Comparison of ENCODE assay signal across 14 cellular contexts in genomic region chr10:71245420-71246325, GRCh38. TPM values are rescaled to one million over a fixed set of nuclear protein-coding genes. Genes with fewer than 3 reads are reported as not detected.
DNase-seq lines count a peak whose midpoint lies in the region; ATAC-seq and TF ChIP-seq lines count a peak whose summit lies in the region.
"Had no signal": no experiment of that assay in that cellular context is flagged by ENCODE, and none has a peak within 500 bp of the region (broad histone marks: within the 10 kb centered on the region; RNA-seq: fewer than 3 reads in every experiment).

No MANE protein-coding gene starts in this region.

- peak overlapping the region; percentile 42 to 95 (median 86) for H3K27ac ChIP-seq in Peyer's patch
- peak overlapping the region; percentile 92 to 96 for H3K27ac ChIP-seq in mucosa of rectum (ENCODE audit: low read depth in 2 of 2, low read length in 2 of 2)
- peak overlapping the region; percentile 31 for H3K27ac ChIP-seq in thymus (ENCODE audit: low read depth)

- no peak overlapping the region for H3K4me3 Mint-ChIP-seq in dendritic cell treated with granulocyte-macrophage colony-stimulating factor and Interleukin-4, amounts not matched to agents 40 ng/mL and 50 ng/mL, for 4 days
- no peak overlapping the region for H3K4me3 Mint-ChIP-seq in activated T-helper 2 cell treated with anti-CD3 and anti-CD28 coated beads, Interferon-gamma antibody, Interleukin-2, Interleukin-4, amounts not matched to agents 10 μg/mL and 5 μg/mL and 100 μg/mL, durations not matched to agents 14 hours and 24 hours and 36 hours (ENCODE audit: low read depth)
- H3K4me3 Mint-ChIP-seq: activated B cell treated with CpG ODN at 0.5 μM for 24 hours, memory B cell had no signal

- H3K27me3 ChIP-seq in Peyer's patch = no peaks in the 10 kb centered on the region
- H3K27me3 ChIP-seq in mucosa of rectum (ENCODE audit: control insufficient read depth in 2 of 2, insufficient read depth in 2 of 2, low read length in 2 of 2) = no peaks in the 10 kb centered on the region
- H3K27me3 ChIP-seq in thymus (ENCODE audit: control insufficient read depth, insufficient read depth) = no peaks in the 10 kb centered on the region

- no peak overlapping the region for H3K4me3 ChIP-seq in Peyer's patch
- H3K4me3 ChIP-seq in mucosa of rectum (ENCODE audit: low read length in 2 of 2) = no peak overlapping the region
- H3K4me3 ChIP-seq in thymus (ENCODE audit: low read length) = no peak overlapping the region

- H3K27ac Mint-ChIP-seq in dendritic cell treated with granulocyte-macrophage colony-stimulating factor and Interleukin-4, amounts not matched to agents 40 ng/mL and 50 ng/mL, for 4 days = peak overlapping the region; percentile 48
- no peak overlapping the region for H3K27ac Mint-ChIP-seq in activated T-helper 2 cell treated with anti-CD3 and anti-CD28 coated beads, Interferon-gamma antibody, Interleukin-2, Interleukin-4, amounts not matched to agents 10 μg/mL and 5 μg/mL and 100 μg/mL, durations not matched to agents 14 hours and 24 hours and 36 hours
- H3K27ac Mint-ChIP-seq: activated B cell treated with CpG ODN at 0.5 μM for 24 hours, memory B cell had no signal

- no peaks in the 10 kb centered on the region for H3K36me3 ChIP-seq in Peyer's patch
- H3K36me3 ChIP-seq in mucosa of rectum (ENCODE audit: control insufficient read depth in 2 of 2, insufficient read depth in 2 of 2, low read length in 2 of 2) = no peaks in the 10 kb centered on the region
- no peaks in the 10 kb centered on the region for H3K36me3 ChIP-seq in thymus (ENCODE audit: control insufficient read depth, insufficient read depth)

- H3K4me1 ChIP-seq in Peyer's patch (peaks cover 0 to 75% (median 11%) of the 10 kb centered on the region in 4 donors), mucosa of rectum (ENCODE audit: control insufficient read depth in 2 of 2, insufficient read depth in 2 of 2, low read length in 2 of 2) (peaks cover 69 to 86% of the 10 kb centered on the region in 2 donors), thymus (ENCODE audit: control insufficient read depth, insufficient read depth, low read length) (no peaks in the 10 kb centered on the region)

- H3K9me3 ChIP-seq in Peyer's patch = no peaks in the 10 kb centered on the region
- no peaks in the 10 kb centered on the region for H3K9me3 ChIP-seq in mucosa of rectum (ENCODE audit: control insufficient read depth in 2 of 2, low read length in 2 of 2)
- no peaks in the 10 kb centered on the region for H3K9me3 ChIP-seq in thymus (ENCODE audit: control insufficient read depth)

- H3K9me3 Mint-ChIP-seq in dendritic cell treated with granulocyte-macrophage colony-stimulating factor and Interleukin-4, amounts not matched to agents 40 ng/mL and 50 ng/mL, for 4 days = no peaks in the 10 kb centered on the region
- H3K9me3 Mint-ChIP-seq in activated T-helper 2 cell treated with anti-CD3 and anti-CD28 coated beads, Interferon-gamma antibody, Interleukin-2, Interleukin-4, amounts not matched to agents 10 μg/mL and 5 μg/mL and 100 μg/mL, durations not matched to agents 14 hours and 24 hours and 36 hours = no peaks in the 10 kb centered on the region
- H3K9me3 Mint-ChIP-seq: activated B cell treated with CpG ODN at 0.5 μM for 24 hours, memory B cell had no signal

- ATAC-seq in GM19455 (IDR thresholded peaks at IDR 0.05; ENCODE audit: unreplicated experiment) = no peak

- 97% methylated on average over 21 of the region's 21 CpGs for WGBS in thymus

- TF ChIP-seq POLR2A in Peyer's patch (IDR thresholded peaks at IDR 0.05) = no peak

- TF ChIP-seq CTCF in Peyer's patch (IDR thresholded peaks at IDR 0.05) = no peak

- no peak for DNase-seq in Peyer's patch
- no peak for DNase-seq in activated T-helper 2 cell treated with anti-CD3 and anti-CD28 coated beads, Interferon-gamma antibody, Interleukin-2, Interleukin-4, amounts not matched to agents 10 μg/mL and 5 μg/mL and 100 μg/mL, durations not matched to agents 14 hours and 24 hours and 36 hours (ENCODE audit: low spot score)
- DNase-seq in SHP77 (lab: John Stamatoyannopoulos, UW) = no peak
- DNase-seq in OCI-M2 (lab: John Stamatoyannopoulos, UW; ENCODE audit: unreplicated experiment) = no peak
- DNase-seq: activated B cell treated with CpG ODN at 0.5 μM for 24 hours; activated CD8-positive, alpha-beta memory T cell treated with anti-CD3 and anti-CD28 coated beads, Interleukin-2, amount 50 U/mL, for 4 hours; Karpas-422; NCI-H1694 treated with DMSO at 0.1 percent for 48 hours; NCI-H82 had no signal

- no peaks in the 10 kb centered on the region for H3K36me3 Mint-ChIP-seq in dendritic cell treated with granulocyte-macrophage colony-stimulating factor and Interleukin-4, amounts not matched to agents 40 ng/mL and 50 ng/mL, for 4 days (ENCODE audit: low read depth)
- H3K36me3 Mint-ChIP-seq in activated T-helper 2 cell treated with anti-CD3 and anti-CD28 coated beads, Interferon-gamma antibody, Interleukin-2, Interleukin-4, amounts not matched to agents 10 μg/mL and 5 μg/mL and 100 μg/mL, durations not matched to agents 14 hours and 24 hours and 36 hours (ENCODE audit: low read depth) = no peaks in the 10 kb centered on the region
- H3K36me3 Mint-ChIP-seq: memory B cell had no signal

- peaks cover 2% of the 10 kb centered on the region for H3K27me3 Mint-ChIP-seq in dendritic cell treated with granulocyte-macrophage colony-stimulating factor and Interleukin-4, amounts not matched to agents 40 ng/mL and 50 ng/mL, for 4 days
- H3K27me3 Mint-ChIP-seq in activated T-helper 2 cell treated with anti-CD3 and anti-CD28 coated beads, Interferon-gamma antibody, Interleukin-2, Interleukin-4, amounts not matched to agents 10 μg/mL and 5 μg/mL and 100 μg/mL, durations not matched to agents 14 hours and 24 hours and 36 hours (ENCODE audit: low read depth) = peaks cover 8% of the 10 kb centered on the region

- peaks cover 82% of the 10 kb centered on the region for H3K4me1 Mint-ChIP-seq in dendritic cell treated with granulocyte-macrophage colony-stimulating factor and Interleukin-4, amounts not matched to agents 40 ng/mL and 50 ng/mL, for 4 days (ENCODE audit: low read depth)
- H3K4me1 Mint-ChIP-seq in activated T-helper 2 cell treated with anti-CD3 and anti-CD28 coated beads, Interferon-gamma antibody, Interleukin-2, Interleukin-4, amounts not matched to agents 10 μg/mL and 5 μg/mL and 100 μg/mL, durations not matched to agents 14 hours and 24 hours and 36 hours (ENCODE audit: low read depth) = no peaks in the 10 kb centered on the region

- peak overlapping the region; percentile 44 to 77 for H3K9ac ChIP-seq in mucosa of rectum (ENCODE audit: low read depth in 1 of 2, low read length in 2 of 2)

- intact Hi-C loops in dendritic cell treated with granulocyte-macrophage colony-stimulating factor and Interleukin-4, amounts not matched to agents 40 ng/mL and 50 ng/mL, for 4 days (cut with micrococcal nuclease) = no loop called here
- intact Hi-C loops in activated T-helper 2 cell treated with anti-CD3 and anti-CD28 coated beads, Interferon-gamma antibody, Interleukin-2, Interleukin-4, amounts not matched to agents 10 μg/mL and 5 μg/mL and 100 μg/mL, durations not matched to agents 14 hours and 24 hours and 36 hours (cut with micrococcal nuclease) = no loop called here

RNA-seq across cellular contexts. Expression of gene UNC5B, which starts 33.3 kb away (rescaled TPM):
- 10 to 100 TPM in 3 of 4 donors, 1 to 10 TPM in 1; 5.0 to 52.5 (median 39.1) TPM for total RNA-seq in Peyer's patch
- 2.2 TPM for polyA plus RNA-seq in thymus
- total RNA-seq in activated T-helper 2 cell treated with anti-CD3 and anti-CD28 coated beads, Interferon-gamma antibody, Interleukin-2, Interleukin-4, amounts not matched to agents 10 μg/mL and 5 μg/mL and 100 μg/mL, durations not matched to agents 14 hours and 24 hours and 36 hours = 0.07 TPM in 1 of 2 replicates, not detected in the other
- total RNA-seq: activated B cell treated with CpG ODN at 0.5 μM for 24 hours had no signal

Comparison
In these comparisons a context has a peak if more than half of its experiments do, and no peak if none do; other contexts are left out.
1. H3K27ac ChIP-seq: peak in every context shown above with its lines; median percentile 94 in mucosa of rectum; 86 in Peyer's patch; 31 in thymus.